In the genomic region with DNA sequence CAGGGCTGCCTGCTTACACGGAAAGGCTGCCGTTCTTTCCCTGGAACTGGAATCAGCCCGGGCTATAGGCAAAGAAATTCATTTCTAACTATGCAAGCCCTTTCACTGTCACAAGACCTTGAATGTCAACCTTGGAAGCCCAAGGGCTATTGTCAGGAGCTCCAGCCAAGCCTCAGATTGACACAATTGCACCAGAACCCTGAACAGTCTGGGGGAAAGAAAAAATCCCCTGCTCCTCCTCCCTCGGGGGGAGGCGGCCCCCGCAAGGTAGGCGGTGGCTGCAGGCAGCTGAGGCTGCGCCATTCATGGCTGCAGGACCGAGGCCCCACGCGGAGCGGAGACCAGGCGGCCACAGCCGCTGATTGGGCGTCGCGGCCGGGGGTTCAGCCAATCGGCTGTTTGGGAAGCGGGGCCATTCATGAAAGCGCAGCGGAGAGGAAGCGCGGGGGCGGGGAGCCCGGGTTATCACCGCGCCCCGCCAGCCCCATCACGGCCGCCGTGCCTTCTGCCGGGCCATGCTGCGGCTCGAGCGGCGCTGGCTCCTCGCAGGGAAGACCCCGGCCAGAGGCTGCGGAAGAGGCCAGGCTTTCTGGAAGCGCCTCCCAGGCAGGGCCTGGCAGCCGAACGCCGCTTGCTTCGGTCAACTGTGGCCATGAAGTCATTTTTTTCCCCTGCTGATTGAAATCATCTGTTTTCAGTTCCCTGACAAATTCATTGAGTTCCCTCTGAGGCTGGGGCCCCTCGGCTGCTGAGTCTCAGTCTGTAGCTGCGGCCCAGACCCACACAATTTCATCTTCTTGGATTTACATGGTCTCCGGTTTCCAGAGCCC, we compare ENCODE assay signal across 8 cellular contexts. TPM values are rescaled to one million over a fixed set of nuclear protein-coding genes. Genes with fewer than 3 reads are reported as not detected.
DNase-seq lines count a peak whose midpoint lies in the region; ATAC-seq and TF ChIP-seq lines count a peak whose summit lies in the region.

No MANE protein-coding gene starts in this region.

- H3K27me3 ChIP-seq in adrenal gland (no peaks in the 10 kb centered on the region), heart right ventricle (no peaks in the 10 kb centered on the region), psoas muscle (ENCODE audit: insufficient read depth in 3 of 3, low read length in 2 of 3) (peaks cover 0 to 3% (median 2%) of the 10 kb centered on the region in 3 donors)

- no peak overlapping the region for H3K27ac Mint-ChIP-seq in IgD-negative memory B cell

- DNase-seq in DMS 273 treated with DMSO at 0.1 percent for 48 hours (lab: John Stamatoyannopoulos, UW) = peak; percentile 68
- peak in 4 of 5 donors; percentile 23 to 74 (median 36) for DNase-seq in T-helper 1 cell
- peak; percentile 89 to 92 (median 91) for DNase-seq in adrenal gland
- peak; percentile 92 to 94 for DNase-seq in heart right ventricle
- DNase-seq in psoas muscle = peak; percentile 91 to 92
- DNase-seq in ureter (ENCODE audit: low spot score) = peak; percentile 90

- H3K36me3 Mint-ChIP-seq in IgD-negative memory B cell = no peaks in the 10 kb centered on the region

- TF ChIP-seq POLR2A in adrenal gland (IDR thresholded peaks at IDR 0.05) = peak in 1 of 2 donors; percentile 44

- H3K27me3 Mint-ChIP-seq in IgD-negative memory B cell = peaks cover 1% of the 10 kb centered on the region

- peaks cover 15 to 19% of the 10 kb centered on the region in 2 donors for H3K4me1 ChIP-seq in adrenal gland (replicated peaks in 1 of 2)
- peaks cover 19 to 48% (median 36%) of the 10 kb centered on the region in 9 donors for H3K4me1 ChIP-seq in heart right ventricle
- peaks cover 24% of the 10 kb centered on the region for H3K4me1 ChIP-seq in psoas muscle

- ATAC-seq in GM21515 (IDR thresholded peaks at IDR 0.05; ENCODE audit: unreplicated experiment) = peak; percentile 85
- peak; percentile 88 to 96 (median 92) for ATAC-seq in heart right ventricle
- ATAC-seq in psoas muscle = peak; percentile 81 to 89 (median 86)

- peak overlapping the region; percentile 22 to 91 (median 78) for H3K27ac ChIP-seq in adrenal gland
- peak overlapping the region; percentile 77 to 99 (median 88) for H3K27ac ChIP-seq in heart right ventricle
- peak overlapping the region; percentile 75 for H3K27ac ChIP-seq in psoas muscle

- no peaks in the 10 kb centered on the region for H3K36me3 ChIP-seq in adrenal gland (replicated peaks in 1 of 2)
- H3K36me3 ChIP-seq in heart right ventricle = no peaks in the 10 kb centered on the region
- H3K36me3 ChIP-seq in psoas muscle (ENCODE audit: insufficient read depth in 1 of 2, low read depth in 1 of 2) = no peaks in the 10 kb centered on the region

- peak overlapping the region; percentile 45 to 88 (median 78) for H3K4me3 Mint-ChIP-seq in IgD-negative memory B cell

- H3K4me3 ChIP-seq in adrenal gland = peak overlapping the region in 1 of 4 donors; percentile 44
- peak overlapping the region in 9 of 10 donors; percentile 7 to 56 (median 50) for H3K4me3 ChIP-seq in heart right ventricle
- peak overlapping the region; percentile 48 for H3K4me3 ChIP-seq in psoas muscle

- intact Hi-C loops in adrenal gland (cut with DNase I) (loop anchor here in 1 of 2 donors (10.0 kb wide), 1 partner anchor 149 kb away; the partner anchor contains the start of gene MYEOV), heart right ventricle (cut with DNase I) (loop anchor here in 8 of 10 donors (2.0 to 10.0 kb wide), 14 partner anchors 54 to 339 kb away; partner anchors contain the start of genes CCND1 (in 2 of the 8) and MYEOV (in 2 of the 8)), psoas muscle (cut with DNase I) (loop anchor here in 1 of 2 donors (5.0 to 10.0 kb wide), 2 partner anchors 146 to 339 kb away; no protein-coding TSS in a partner anchor)

- TF ChIP-seq CTCF in adrenal gland (IDR thresholded peaks at IDR 0.05) (no peak), heart right ventricle (IDR thresholded peaks at IDR 0.05) (no peak), psoas muscle (IDR thresholded peaks at IDR 0.05) (no peak)

- no peaks in the 10 kb centered on the region for H3K9me3 ChIP-seq in adrenal gland (replicated peaks in 1 of 3)
- H3K9me3 ChIP-seq in heart right ventricle = no peaks in the 10 kb centered on the region
- H3K9me3 ChIP-seq in psoas muscle = no peaks in the 10 kb centered on the region

- peaks cover 1 to 8% (median 5%) of the 10 kb centered on the region in 3 donors for H3K4me1 Mint-ChIP-seq in IgD-negative memory B cell

- WGBS in adrenal gland, 4 donors = 2 to 7% (median 3%) methylated on average over 10 to 48 of the region's 48 CpGs
- WGBS in heart right ventricle, 2 donors = 2 to 3% methylated on average over 48 of the region's 48 CpGs
- WGBS in psoas muscle, 3 donors = 1 to 2% (median 1%) methylated on average over 41 to 48 of the region's 48 CpGs

- H3K9me3 Mint-ChIP-seq in IgD-negative memory B cell = no peaks in the 10 kb centered on the region

RNA-seq across cellular contexts. Expression of gene LINC01488, which starts 38.1 kb away (rescaled TPM):
- not detected for polyA plus RNA-seq in IgD-negative memory B cell
- total RNA-seq in adrenal gland = not detected
- not detected for polyA plus RNA-seq in adrenal gland
- under 1 TPM in 6 of 10 donors, not detected in 4; 0.12 to 0.23 (median 0.15) TPM for total RNA-seq in heart right ventricle
- under 1 TPM; 0.03 to 0.59 TPM for polyA plus RNA-seq in heart right ventricle
- not detected for total RNA-seq in psoas muscle
- polyA plus RNA-seq in psoas muscle = under 1 TPM in 1 of 3 donors, not detected in 2; 0.03 TPM
- total RNA-seq in ureter = not detected

Comparison
In these comparisons a context has a peak if more than half of its experiments do, and no peak if none do; other contexts are left out.
1. DNase-seq: peak in every context shown above with its lines; median percentile 93 in heart right ventricle; 92 in psoas muscle; 91 in adrenal gland; 90 in ureter; 68 in DMS 273 treated with DMSO at 0.1 percent for 48 hours; 36 in T-helper 1 cell.